16 cellular contexts compared by ENCODE assay signal in genomic region chr20:20759132-20759531, GRCh38. TPM values are rescaled to one million over a fixed set of nuclear protein-coding genes. Genes with fewer than 3 reads are reported as not detected.
A peak's percentile ranks its signal among the peaks of the same experiment; 100 is the strongest.
DNase-seq lines count a peak whose midpoint lies in the region; ATAC-seq and TF ChIP-seq lines count a peak whose summit lies in the region.
"Had no signal": no experiment of that assay in that cellular context is flagged by ENCODE, and none has a peak within 500 bp of the region (broad histone marks: within the 10 kb centered on the region; RNA-seq: fewer than 3 reads in every experiment).

No MANE protein-coding gene starts in this region.

- POLR2A ChIA-PET in MCF 10A (lab: Yijun Ruan, JAX) = interaction anchor here (1.5 kb wide), 1 partner anchor 14 kb away, joined by 4 read pairs; no protein-coding TSS in a partner anchor

- H3K4me1 ChIP-seq in colonic mucosa = no peaks in the 10 kb centered on the region
- H3K4me1 ChIP-seq in transverse colon = peaks cover 0 to 19% (median 8%) of the 10 kb centered on the region in 4 donors

- CTCF ChIA-PET in MCF 10A (lab: Yijun Ruan, JAX) = interaction anchor here (0.6 to 3.8 kb wide), 2 partner anchors 11 to 66 kb away, joined by 4 to 17 read pairs; no protein-coding TSS in a partner anchor

- TF ChIP-seq CTCF in MCF 10A (IDR thresholded peaks at IDR 0.05; ENCODE audit: unreplicated experiment) = no peak
- no peak for TF ChIP-seq CTCF in colonic mucosa (IDR thresholded peaks at IDR 0.05)
- TF ChIP-seq CTCF in transverse colon (IDR thresholded peaks at IDR 0.05) = no peak

- H3K9ac ChIP-seq in colonic mucosa (ENCODE audit: low read depth in 2 of 2, low read length in 2 of 2) = no peak overlapping the region

- no TSS peak for BruUV-seq in MCF 10A (replicated peaks; lab: Mats Ljungman, UMichigan)

- H3K4me3 ChIP-seq in colonic mucosa (no peak overlapping the region), transverse colon (no peak overlapping the region)
- H3K4me3 ChIP-seq: ovary had no signal

- no peak for TF ChIP-seq EP300 in transverse colon (IDR thresholded peaks at IDR 0.05; ENCODE audit: low read depth)

- H3K27me3 Mint-ChIP-seq in MCF 10A (ENCODE audit: insufficient read depth, unreplicated experiment) = no peaks in the 10 kb centered on the region

- in situ Hi-C loops in T47D (cut with HindIII; ENCODE audit: low pct_unique_long_range_greater_than_20kb, low sequenced_read_pairs) = no loop called here
- in situ Hi-C loops in transverse colon (cut with MboI; ENCODE audit: low pct_ligation_motif_present in 1 of 4, low pct_unique_long_range_greater_than_20kb in 1 of 4, low sequenced_read_pairs in 3 of 4) = no loop called here

- DNase-seq in T47D (ENCODE audit: low read depth in 1 of 2, low spot score in 1 of 2) (peak; percentile 42 to 87), MCF 10A (ENCODE audit: unreplicated experiment) (no peak), colonic mucosa (peak; percentile 59), midbrain (lab: John Stamatoyannopoulos, UW) (peak; percentile 12), transverse colon (peak; percentile 59), UCSD-AML1 (lab: John Stamatoyannopoulos, UW; ENCODE audit: unreplicated experiment) (no peak)
- DNase-seq in stimulated activated CD8-positive, alpha-beta memory T cell treated with anti-CD3 and anti-CD28 coated beads, Interleukin-4, amount 100 ng/mL, for 48 hours = no peak
- DNase-seq: activated CD4-positive, CD25-positive, alpha-beta regulatory T cell treated with anti-CD3 and anti-CD28 coated beads, Interleukin-2, amount 50 U/mL, for 72 hours; activated naive CD4-positive, alpha-beta T cell treated with Interleukin-2 at 50 U/mL for 16 hours; CD4-positive, alpha-beta T cell; effector CD4-positive, alpha-beta T cell; KG1; NCI-H146; NCI-H510A treated with DMSO at 0.1 percent for 48 hours; ovary had no signal

- H3K36me3 ChIP-seq in colonic mucosa = no peaks in the 10 kb centered on the region
- H3K36me3 ChIP-seq in transverse colon = no peaks in the 10 kb centered on the region
- H3K36me3 ChIP-seq: ovary had no signal

- H3K27me3 ChIP-seq in colonic mucosa (no peaks in the 10 kb centered on the region), transverse colon (no peaks in the 10 kb centered on the region)
- H3K27me3 ChIP-seq: ovary had no signal

- H3K36me3 Mint-ChIP-seq in MCF 10A (ENCODE audit: insufficient read depth, unreplicated experiment) = no peaks in the 10 kb centered on the region

- H3K9me3 ChIP-seq in colonic mucosa = no peaks in the 10 kb centered on the region
- no peaks in the 10 kb centered on the region for H3K9me3 ChIP-seq in transverse colon
- H3K9me3 ChIP-seq: ovary had no signal

- H3K9me3 Mint-ChIP-seq in MCF 10A (ENCODE audit: unreplicated experiment) = no peaks in the 10 kb centered on the region
- H3K9me3 Mint-ChIP-seq: CD4-positive, alpha-beta T cell had no signal

- peaks cover 10% of the 10 kb centered on the region for H3K4me1 Mint-ChIP-seq in MCF 10A (ENCODE audit: insufficient read depth, unreplicated experiment)

- ATAC-seq in GM21576 (IDR thresholded peaks at IDR 0.05; ENCODE audit: unreplicated experiment) = no peak

- no peak for TF ChIP-seq POLR2A in transverse colon (IDR thresholded peaks at IDR 0.05)

- intact Hi-C loops in MCF 10A (cut with micrococcal nuclease) = no loop called here
- intact Hi-C loops in colonic mucosa (cut with DNase I) = no loop called here
- intact Hi-C loops in transverse colon (cut with DNase I; ENCODE audit: low total_unique reads) = no loop called here

- H3K27ac Mint-ChIP-seq in MCF 10A (ENCODE audit: low read depth, unreplicated experiment) = no peak overlapping the region
- H3K27ac Mint-ChIP-seq: CD4-positive, alpha-beta T cell had no signal

- H3K27ac ChIP-seq in colonic mucosa (peak overlapping the region; percentile 73), transverse colon (peak overlapping the region; percentile 70 to 78 (median 78))
- H3K27ac ChIP-seq: ovary had no signal

- 18 to 26% methylated on average over 3 to 6 of the region's 6 CpGs for WGBS in transverse colon (ENCODE audit: low coverage in 1 of 2), 2 donors

- no peak overlapping the region for H3K4me3 Mint-ChIP-seq in MCF 10A (ENCODE audit: unreplicated experiment)
- H3K4me3 Mint-ChIP-seq: CD4-positive, alpha-beta T cell had no signal

RNA-seq across cellular contexts. Expression of gene RALGAPA2, which starts 46.7 kb away (rescaled TPM):
- total RNA-seq in MCF 10A (2022) (9.8 and 12.1 TPM in 2 replicates), colonic mucosa (10 to 100 TPM; 64.5 to 66.1 TPM), transverse colon (10 to 100 TPM; 29.5 to 84.0 (median 66.5) TPM)

Comparison
In these comparisons a context has a peak if more than half of its experiments do, and no peak if none do; other contexts are left out.
1. DNase-seq: peak in T47D (2 of 2), colonic mucosa (single experiment), midbrain (single experiment) and transverse colon (single experiment); none in MCF 10A (single experiment), stimulated activated CD8-positive, alpha-beta memory T cell treated with anti-CD3 and anti-CD28 coated beads, Interleukin-4, amount 100 ng/mL, for 48 hours (single experiment) and UCSD-AML1 (single experiment).